In the genomic region with DNA sequence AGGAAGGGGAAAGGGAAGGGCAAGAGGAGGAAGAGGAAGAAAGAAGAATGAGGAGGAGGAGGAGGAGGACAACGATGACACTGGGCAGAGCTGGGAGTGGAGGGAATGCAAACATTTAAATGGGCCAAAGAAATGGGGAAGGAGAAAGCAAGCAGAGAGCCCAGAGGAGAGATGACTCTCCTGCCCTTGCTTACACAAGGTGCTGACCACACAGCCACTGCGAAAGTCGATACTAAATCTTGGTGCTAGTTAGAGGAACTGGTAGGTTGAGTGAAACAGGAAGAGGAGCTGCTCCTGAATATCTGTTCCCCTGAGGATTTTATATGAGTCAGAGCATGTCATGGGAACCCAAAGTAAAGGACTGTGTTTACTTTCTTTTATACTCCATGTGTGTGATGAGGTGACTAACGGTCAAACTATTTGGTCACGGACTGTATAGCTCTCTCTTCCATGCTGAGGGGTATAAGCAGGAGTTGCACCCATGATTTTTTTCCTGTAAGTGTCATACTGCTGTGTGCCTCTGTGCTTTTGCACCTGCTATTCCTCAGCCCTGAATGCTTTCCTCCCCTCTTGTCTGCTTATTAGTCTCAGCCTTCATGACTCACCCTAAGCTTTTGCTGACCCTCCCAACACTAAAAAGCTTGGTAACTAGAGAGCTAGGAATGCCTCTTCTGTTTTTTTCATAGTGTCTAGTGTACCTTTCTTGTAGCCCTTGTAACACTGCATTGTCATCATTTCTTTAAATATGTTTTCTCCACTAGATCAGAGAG, we compare ENCODE assay signal across 1 cellular context.
A peak's percentile ranks its signal among the peaks of the same experiment; 100 is the strongest.
TF ChIP-seq lines count a peak whose summit lies in the region.

No MANE protein-coding gene starts in this region.

TF ChIP-seq in HEK293, 187 proteins besides CTCF, POLR2A, EP300 and RAD21 (continued from another document and continues in another):
- TF ChIP-seq, protein P1, sequence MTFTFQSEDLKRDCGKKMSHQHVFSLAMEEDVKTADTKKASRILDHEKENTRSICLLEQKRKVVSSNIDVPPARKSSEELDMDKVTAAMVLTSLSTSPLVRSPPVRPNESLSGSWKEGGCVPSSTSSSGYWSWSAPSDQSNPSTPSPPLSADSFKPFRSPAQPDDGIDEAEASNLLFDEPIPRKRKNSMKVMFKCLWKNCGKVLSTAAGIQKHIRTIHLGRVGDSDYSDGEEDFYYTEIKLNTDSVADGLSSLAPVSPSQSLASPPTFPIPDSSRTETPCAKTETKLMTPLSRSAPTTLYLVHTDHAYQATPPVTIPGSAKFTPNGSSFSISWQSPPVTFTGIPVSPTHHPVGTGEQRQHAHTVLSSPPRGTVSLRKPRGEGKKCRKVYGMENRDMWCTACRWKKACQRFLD (tag by site-specific recombination; IDR thresholded peaks at IDR 0.05), result no peak
- TF ChIP-seq ZNF530 (tag by site-specific recombination; IDR thresholded peaks at IDR 0.05; ENCODE audit: low read depth) (no peak), SCRT2 (tag by site-specific recombination; IDR thresholded peaks at IDR 0.05) (no peak), KLF8 (tag by site-specific recombination; IDR thresholded peaks at IDR 0.05) (peak; percentile 69), OVOL3 (tag by site-specific recombination; IDR thresholded peaks at IDR 0.05) (peak; percentile 57; the same call in 1 of the 2 replicates), KLF9 (tag by site-specific recombination; IDR thresholded peaks at IDR 0.05; ENCODE audit: low read depth) (peak; percentile 47; the same call in 1 of the 2 replicates), GLIS1 (tag by site-specific recombination; IDR thresholded peaks at IDR 0.05) (peak; percentile 58; the same call in 1 of the 2 replicates), ZNF37A (tag by site-specific recombination; IDR thresholded peaks at IDR 0.05) (no peak), MYNN (tag by site-specific recombination; IDR thresholded peaks at IDR 0.05; ENCODE audit: borderline replicate concordance) (no peak; the same call in 1 of the 2 replicates), HOXD13 (CRISPR knock-in tag; IDR thresholded peaks at IDR 0.05; ENCODE audit: borderline replicate concordance) (no peak), ZNF558 (tag by site-specific recombination; IDR thresholded peaks at IDR 0.05) (peak; percentile 81; the same call in 1 of the 2 replicates), ZFP37 (tag by site-specific recombination; IDR thresholded peaks at IDR 0.05) (peak; percentile 71; the same call in 1 of the 2 replicates), ZNF560 (tag by site-specific recombination; IDR thresholded peaks at IDR 0.05; ENCODE audit: borderline replicate concordance) (no peak), ZNF600 (tag by site-specific recombination; IDR thresholded peaks at IDR 0.05) (peak; percentile 98), GLI4 (tag by site-specific recombination; IDR thresholded peaks at IDR 0.05) (0 out of 2 replicates have a peak, but pooled peaks have one; percentile 31), ZNF660 (tag by site-specific recombination; IDR thresholded peaks at IDR 0.05) (peak; percentile 84; the same call in 1 of the 2 replicates), ZNF184 (tag by site-specific recombination; IDR thresholded peaks at IDR 0.05) (peak; percentile 83), WT1 (tag by site-specific recombination; IDR thresholded peaks at IDR 0.05) (peak; percentile 97), ZNF629 (tag by site-specific recombination; IDR thresholded peaks at IDR 0.05) (peak; percentile 95), ZNF792 (tag by site-specific recombination; IDR thresholded peaks at IDR 0.05) (no peak), ZNF623 (tag by site-specific recombination; IDR thresholded peaks at IDR 0.05) (peak; percentile 96), OSR2 (tag by site-specific recombination; IDR thresholded peaks at IDR 0.05) (peak; percentile 98), ZNF404 (tag by site-specific recombination; IDR thresholded peaks at IDR 0.05) (no peak), SP7 (tag by site-specific recombination; IDR thresholded peaks at IDR 0.05) (peak; percentile 98), KLF1 (tag by site-specific recombination; IDR thresholded peaks at IDR 0.05) (peak; percentile 43; the same call in 1 of the 2 replicates), ZNF324 (tag by site-specific recombination; IDR thresholded peaks at IDR 0.05) (peak; percentile 83)
- TF ChIP-seq, protein P2, sequence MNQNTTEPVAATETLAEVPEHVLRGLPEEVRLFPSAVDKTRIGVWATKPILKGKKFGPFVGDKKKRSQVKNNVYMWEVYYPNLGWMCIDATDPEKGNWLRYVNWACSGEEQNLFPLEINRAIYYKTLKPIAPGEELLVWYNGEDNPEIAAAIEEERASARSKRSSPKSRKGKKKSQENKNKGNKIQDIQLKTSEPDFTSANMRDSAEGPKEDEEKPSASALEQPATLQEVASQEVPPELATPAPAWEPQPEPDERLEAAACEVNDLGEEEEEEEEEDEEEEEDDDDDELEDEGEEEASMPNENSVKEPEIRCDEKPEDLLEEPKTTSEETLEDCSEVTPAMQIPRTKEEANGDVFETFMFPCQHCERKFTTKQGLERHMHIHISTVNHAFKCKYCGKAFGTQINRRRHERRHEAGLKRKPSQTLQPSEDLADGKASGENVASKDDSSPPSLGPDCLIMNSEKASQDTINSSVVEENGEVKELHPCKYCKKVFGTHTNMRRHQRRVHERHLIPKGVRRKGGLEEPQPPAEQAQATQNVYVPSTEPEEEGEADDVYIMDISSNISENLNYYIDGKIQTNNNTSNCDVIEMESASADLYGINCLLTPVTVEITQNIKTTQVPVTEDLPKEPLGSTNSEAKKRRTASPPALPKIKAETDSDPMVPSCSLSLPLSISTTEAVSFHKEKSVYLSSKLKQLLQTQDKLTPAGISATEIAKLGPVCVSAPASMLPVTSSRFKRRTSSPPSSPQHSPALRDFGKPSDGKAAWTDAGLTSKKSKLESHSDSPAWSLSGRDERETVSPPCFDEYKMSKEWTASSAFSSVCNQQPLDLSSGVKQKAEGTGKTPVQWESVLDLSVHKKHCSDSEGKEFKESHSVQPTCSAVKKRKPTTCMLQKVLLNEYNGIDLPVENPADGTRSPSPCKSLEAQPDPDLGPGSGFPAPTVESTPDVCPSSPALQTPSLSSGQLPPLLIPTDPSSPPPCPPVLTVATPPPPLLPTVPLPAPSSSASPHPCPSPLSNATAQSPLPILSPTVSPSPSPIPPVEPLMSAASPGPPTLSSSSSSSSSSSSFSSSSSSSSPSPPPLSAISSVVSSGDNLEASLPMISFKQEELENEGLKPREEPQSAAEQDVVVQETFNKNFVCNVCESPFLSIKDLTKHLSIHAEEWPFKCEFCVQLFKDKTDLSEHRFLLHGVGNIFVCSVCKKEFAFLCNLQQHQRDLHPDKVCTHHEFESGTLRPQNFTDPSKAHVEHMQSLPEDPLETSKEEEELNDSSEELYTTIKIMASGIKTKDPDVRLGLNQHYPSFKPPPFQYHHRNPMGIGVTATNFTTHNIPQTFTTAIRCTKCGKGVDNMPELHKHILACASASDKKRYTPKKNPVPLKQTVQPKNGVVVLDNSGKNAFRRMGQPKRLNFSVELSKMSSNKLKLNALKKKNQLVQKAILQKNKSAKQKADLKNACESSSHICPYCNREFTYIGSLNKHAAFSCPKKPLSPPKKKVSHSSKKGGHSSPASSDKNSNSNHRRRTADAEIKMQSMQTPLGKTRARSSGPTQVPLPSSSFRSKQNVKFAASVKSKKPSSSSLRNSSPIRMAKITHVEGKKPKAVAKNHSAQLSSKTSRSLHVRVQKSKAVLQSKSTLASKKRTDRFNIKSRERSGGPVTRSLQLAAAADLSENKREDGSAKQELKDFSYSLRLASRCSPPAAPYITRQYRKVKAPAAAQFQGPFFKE (tag by site-specific recombination; IDR thresholded peaks at IDR 0.05; ENCODE audit: borderline replicate concordance), result no peak
- TF ChIP-seq, protein P3, sequence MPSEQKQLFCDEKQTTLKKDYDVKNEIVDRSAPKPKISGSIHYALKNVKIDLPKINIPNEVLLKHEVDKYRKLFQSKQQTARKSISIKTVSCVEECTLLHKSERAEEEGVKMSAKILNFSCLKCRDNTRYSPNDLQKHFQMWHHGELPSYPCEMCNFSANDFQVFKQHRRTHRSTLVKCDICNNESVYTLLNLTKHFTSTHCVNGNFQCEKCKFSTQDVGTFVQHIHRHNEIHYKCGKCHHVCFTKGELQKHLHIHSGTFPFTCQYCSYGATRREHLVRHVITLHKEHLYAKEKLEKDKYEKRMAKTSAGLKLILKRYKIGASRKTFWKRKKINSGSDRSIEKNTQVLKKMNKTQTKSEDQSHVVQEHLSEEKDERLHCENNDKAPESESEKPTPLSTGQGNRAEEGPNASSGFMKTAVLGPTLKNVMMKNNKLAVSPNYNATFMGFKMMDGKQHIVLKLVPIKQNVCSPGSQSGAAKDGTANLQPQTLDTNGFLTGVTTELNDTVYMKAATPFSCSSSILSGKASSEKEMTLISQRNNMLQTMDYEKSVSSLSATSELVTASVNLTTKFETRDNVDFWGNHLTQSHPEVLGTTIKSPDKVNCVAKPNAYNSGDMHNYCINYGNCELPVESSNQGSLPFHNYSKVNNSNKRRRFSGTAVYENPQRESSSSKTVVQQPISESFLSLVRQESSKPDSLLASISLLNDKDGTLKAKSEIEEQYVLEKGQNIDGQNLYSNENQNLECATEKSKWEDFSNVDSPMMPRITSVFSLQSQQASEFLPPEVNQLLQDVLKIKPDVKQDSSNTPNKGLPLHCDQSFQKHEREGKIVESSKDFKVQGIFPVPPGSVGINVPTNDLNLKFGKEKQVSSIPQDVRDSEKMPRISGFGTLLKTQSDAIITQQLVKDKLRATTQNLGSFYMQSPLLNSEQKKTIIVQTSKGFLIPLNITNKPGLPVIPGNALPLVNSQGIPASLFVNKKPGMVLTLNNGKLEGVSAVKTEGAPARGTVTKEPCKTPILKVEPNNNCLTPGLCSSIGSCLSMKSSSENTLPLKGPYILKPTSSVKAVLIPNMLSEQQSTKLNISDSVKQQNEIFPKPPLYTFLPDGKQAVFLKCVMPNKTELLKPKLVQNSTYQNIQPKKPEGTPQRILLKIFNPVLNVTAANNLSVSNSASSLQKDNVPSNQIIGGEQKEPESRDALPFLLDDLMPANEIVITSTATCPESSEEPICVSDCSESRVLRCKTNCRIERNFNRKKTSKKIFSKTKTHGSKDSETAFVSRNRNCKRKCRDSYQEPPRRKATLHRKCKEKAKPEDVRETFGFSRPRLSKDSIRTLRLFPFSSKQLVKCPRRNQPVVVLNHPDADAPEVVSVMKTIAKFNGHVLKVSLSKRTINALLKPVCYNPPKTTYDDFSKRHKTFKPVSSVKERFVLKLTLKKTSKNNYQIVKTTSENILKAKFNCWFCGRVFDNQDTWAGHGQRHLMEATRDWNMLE (tag by site-specific recombination; conservative IDR thresholded peaks at IDR 0.05; ENCODE audit: low read depth), result no peak
- TF ChIP-seq, protein P4, sequence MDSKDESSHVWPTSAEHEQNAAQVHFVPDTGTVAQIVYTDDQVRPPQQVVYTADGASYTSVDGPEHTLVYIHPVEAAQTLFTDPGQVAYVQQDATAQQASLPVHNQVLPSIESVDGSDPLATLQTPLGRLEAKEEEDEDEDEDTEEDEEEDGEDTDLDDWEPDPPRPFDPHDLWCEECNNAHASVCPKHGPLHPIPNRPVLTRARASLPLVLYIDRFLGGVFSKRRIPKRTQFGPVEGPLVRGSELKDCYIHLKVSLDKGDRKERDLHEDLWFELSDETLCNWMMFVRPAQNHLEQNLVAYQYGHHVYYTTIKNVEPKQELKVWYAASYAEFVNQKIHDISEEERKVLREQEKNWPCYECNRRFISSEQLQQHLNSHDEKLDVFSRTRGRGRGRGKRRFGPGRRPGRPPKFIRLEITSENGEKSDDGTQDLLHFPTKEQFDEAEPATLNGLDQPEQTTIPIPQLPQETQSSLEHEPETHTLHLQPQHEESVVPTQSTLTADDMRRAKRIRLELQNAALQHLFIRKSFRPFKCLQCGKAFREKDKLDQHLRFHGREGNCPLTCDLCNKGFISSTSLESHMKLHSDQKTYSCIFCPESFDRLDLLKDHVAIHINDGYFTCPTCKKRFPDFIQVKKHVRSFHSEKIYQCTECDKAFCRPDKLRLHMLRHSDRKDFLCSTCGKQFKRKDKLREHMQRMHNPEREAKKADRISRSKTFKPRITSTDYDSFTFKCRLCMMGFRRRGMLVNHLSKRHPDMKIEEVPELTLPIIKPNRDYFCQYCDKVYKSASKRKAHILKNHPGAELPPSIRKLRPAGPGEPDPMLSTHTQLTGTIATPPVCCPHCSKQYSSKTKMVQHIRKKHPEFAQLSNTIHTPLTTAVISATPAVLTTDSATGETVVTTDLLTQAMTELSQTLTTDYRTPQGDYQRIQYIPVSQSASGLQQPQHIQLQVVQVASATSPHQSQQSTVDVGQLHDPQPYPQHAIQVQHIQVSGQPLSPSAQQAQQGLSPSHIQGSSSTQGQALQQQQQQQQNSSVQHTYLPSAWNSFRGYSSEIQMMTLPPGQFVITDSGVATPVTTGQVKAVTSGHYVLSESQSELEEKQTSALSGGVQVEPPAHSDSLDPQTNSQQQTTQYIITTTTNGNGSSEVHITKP (tag by site-specific recombination; IDR thresholded peaks at IDR 0.05), result peak; percentile 99
- TF ChIP-seq, protein P5, sequence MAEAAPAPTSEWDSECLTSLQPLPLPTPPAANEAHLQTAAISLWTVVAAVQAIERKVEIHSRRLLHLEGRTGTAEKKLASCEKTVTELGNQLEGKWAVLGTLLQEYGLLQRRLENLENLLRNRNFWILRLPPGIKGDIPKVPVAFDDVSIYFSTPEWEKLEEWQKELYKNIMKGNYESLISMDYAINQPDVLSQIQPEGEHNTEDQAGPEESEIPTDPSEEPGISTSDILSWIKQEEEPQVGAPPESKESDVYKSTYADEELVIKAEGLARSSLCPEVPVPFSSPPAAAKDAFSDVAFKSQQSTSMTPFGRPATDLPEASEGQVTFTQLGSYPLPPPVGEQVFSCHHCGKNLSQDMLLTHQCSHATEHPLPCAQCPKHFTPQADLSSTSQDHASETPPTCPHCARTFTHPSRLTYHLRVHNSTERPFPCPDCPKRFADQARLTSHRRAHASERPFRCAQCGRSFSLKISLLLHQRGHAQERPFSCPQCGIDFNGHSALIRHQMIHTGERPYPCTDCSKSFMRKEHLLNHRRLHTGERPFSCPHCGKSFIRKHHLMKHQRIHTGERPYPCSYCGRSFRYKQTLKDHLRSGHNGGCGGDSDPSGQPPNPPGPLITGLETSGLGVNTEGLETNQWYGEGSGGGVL (tag by site-specific recombination; IDR thresholded peaks at IDR 0.05), result peak; percentile 18; the same call in 1 of the 2 replicates
- TF ChIP-seq, protein P6, sequence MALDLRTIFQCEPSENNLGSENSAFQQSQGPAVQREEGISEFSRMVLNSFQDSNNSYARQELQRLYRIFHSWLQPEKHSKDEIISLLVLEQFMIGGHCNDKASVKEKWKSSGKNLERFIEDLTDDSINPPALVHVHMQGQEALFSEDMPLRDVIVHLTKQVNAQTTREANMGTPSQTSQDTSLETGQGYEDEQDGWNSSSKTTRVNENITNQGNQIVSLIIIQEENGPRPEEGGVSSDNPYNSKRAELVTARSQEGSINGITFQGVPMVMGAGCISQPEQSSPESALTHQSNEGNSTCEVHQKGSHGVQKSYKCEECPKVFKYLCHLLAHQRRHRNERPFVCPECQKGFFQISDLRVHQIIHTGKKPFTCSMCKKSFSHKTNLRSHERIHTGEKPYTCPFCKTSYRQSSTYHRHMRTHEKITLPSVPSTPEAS (tag by site-specific recombination; IDR thresholded peaks at IDR 0.05), result no peak
- TF ChIP-seq, protein P7, sequence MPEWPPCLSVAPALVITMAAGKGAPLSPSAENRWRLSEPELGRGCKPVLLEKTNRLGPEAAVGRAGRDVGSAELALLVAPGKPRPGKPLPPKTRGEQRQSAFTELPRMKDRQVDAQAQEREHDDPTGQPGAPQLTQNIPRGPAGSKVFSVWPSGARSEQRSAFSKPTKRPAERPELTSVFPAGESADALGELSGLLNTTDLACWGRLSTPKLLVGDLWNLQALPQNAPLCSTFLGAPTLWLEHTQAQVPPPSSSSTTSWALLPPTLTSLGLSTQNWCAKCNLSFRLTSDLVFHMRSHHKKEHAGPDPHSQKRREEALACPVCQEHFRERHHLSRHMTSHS (tag by site-specific recombination; IDR thresholded peaks at IDR 0.05), result no peak
